Comparison of ENCODE assay signal across 25 cellular contexts in the genomic region with DNA sequence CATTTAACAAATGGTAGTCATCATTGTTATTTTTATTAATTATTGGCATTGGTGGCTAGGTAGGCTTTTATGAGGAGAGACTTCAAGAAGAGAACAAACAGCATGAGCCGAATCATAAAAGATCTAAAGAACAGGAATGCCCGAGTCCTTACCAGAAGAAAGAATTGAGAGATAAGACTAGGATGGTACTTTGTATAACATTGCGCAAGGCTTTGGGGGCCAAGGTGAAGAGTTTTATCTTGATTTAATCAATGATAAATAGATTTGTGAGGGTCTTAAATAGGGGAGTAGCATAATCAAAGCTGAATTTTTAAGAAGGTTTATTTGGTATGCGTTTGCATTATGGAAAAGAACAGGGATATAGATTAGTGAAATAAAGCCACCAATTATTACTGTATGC. TPM values are rescaled to one million over a fixed set of nuclear protein-coding genes. Genes with fewer than 3 reads are reported as not detected.
A peak's percentile ranks its signal among the peaks of the same experiment; 100 is the strongest.
DNase-seq lines count a peak whose midpoint lies in the region; ATAC-seq, FAIRE-seq and TF ChIP-seq lines count a peak whose summit lies in the region.
"Had no signal": no experiment of that assay in that cellular context is flagged by ENCODE, and none has a peak within 500 bp of the region (broad histone marks: within the 10 kb centered on the region; RNA-seq: fewer than 3 reads in every experiment).

No MANE protein-coding gene starts in this region.

- no peak overlapping the region for H3K27ac Mint-ChIP-seq in CD4-positive, CD25-positive, alpha-beta regulatory T cell
- no peak overlapping the region for H3K27ac Mint-ChIP-seq in endodermal cell
- H3K27ac Mint-ChIP-seq: B cell; CD4-positive, alpha-beta memory T cell had no signal

- H3K36me3 ChIP-seq in A673 (ENCODE audit: insufficient read depth, low read length, poor library complexity, severe bottlenecking) (peaks cover 14% of the 10 kb centered on the region), H1 (ENCODE audit: control insufficient read depth in 2 of 4, insufficient read depth in 4 of 4, low read length in 3 of 4) (peaks cover 0 to 13% (median 0%) of the 10 kb centered on the region in 4 experiments; a peak in 3 of 8 replicates), endodermal cell (ENCODE audit: control insufficient read depth, insufficient read depth, low read length) (peaks cover 23% of the 10 kb centered on the region)
- peaks cover 16% of the 10 kb centered on the region for H3K36me3 ChIP-seq in CD4-positive, CD25-positive, alpha-beta regulatory T cell (ENCODE audit: control insufficient read depth, insufficient read depth, low read length)

- no peak overlapping the region for H2BK15ac ChIP-seq in H1 (ENCODE audit: low read length)

- CTCF ChIA-PET in A673 (lab: Charles Lee): no interaction called here
- CTCF ChIA-PET in H1 (lab: Charles Lee; ENCODE audit: partially characterized antibody): no interaction called here

- H2AFZ ChIP-seq in H1 (ENCODE audit: low read length): no peak overlapping the region

- H2BK12ac ChIP-seq in H1 (ENCODE audit: low read depth, low read length): no peak overlapping the region

- no peak overlapping the region for H3K4me2 ChIP-seq in H1 (ENCODE audit: insufficient read depth in 1 of 2, low read depth in 2 of 2, low read length in 2 of 2)
- H3K4me2 ChIP-seq: BLaER1 treated with 17β-estradiol and CSF1 and Interleukin-3, amounts not matched to agents 10 nM and 100 nM had no signal

- H3K4me3 ChIP-seq in A673 (ENCODE audit: low read depth, low read length, poor library complexity, severe bottlenecking): no peak overlapping the region
- H3K4me3 ChIP-seq in CD4-positive, CD25-positive, alpha-beta regulatory T cell (ENCODE audit: low read depth, low read length): peak overlapping the region; percentile 28
- H3K4me3 ChIP-seq in H1 (ENCODE audit: extremely low read depth in 1 of 4, insufficient read depth in 2 of 4, low read depth in 3 of 4, low read length in 4 of 4): no peak overlapping the region
- H3K4me3 ChIP-seq in endodermal cell (ENCODE audit: low read length): no peak overlapping the region
- H3K4me3 ChIP-seq: BLaER1 treated with 17β-estradiol and CSF1 and Interleukin-3, amounts not matched to agents 10 nM and 100 nM; GM12878 had no signal

- H2AK5ac ChIP-seq in H1 (ENCODE audit: low read depth, low read length): no peak overlapping the region

- H3K9me3 ChIP-seq in A673 (ENCODE audit: low read depth, low read length, poor library complexity, severe bottlenecking) (no peaks in the 10 kb centered on the region), H1 (ENCODE audit: insufficient read depth in 2 of 2, low read depth in 1 of 2, low read length in 1 of 2) (no peaks in the 10 kb centered on the region), endodermal cell (ENCODE audit: control insufficient read depth, low read length) (peaks cover 12% of the 10 kb centered on the region)
- no peaks in the 10 kb centered on the region for H3K9me3 ChIP-seq in CD4-positive, CD25-positive, alpha-beta regulatory T cell (ENCODE audit: control insufficient read depth in 2 of 2, low read length in 2 of 2)

- TF ChIP-seq RAD21 in Ishikawa (IDR thresholded peaks at IDR 0.05; ENCODE audit: low read depth) (no peak), H1 (IDR thresholded peaks at IDR 0.05 in 1 of 2, conservative IDR thresholded peaks at IDR 0.05 in 1 of 2; ENCODE audit: low read depth in 2 of 2, low read length in 2 of 2) (no peak)

- no peak overlapping the region for H2BK5ac ChIP-seq in H1 (ENCODE audit: low read depth, low read length)

- H3K79me1 ChIP-seq in H1 (ENCODE audit: low read depth, low read length): no peaks in the 10 kb centered on the region; the same call in 1 of the 2 replicates

- TF ChIP-seq POLR2A in H1 (IDR thresholded peaks at IDR 0.05; ENCODE audit: control extremely low read depth in 1 of 2, low read depth in 2 of 2, low read length in 2 of 2): no peak

- TSS peak; percentile 5 for BruUV-seq in A673 (replicated peaks; lab: Mats Ljungman, UMichigan)

- no peaks in the 10 kb centered on the region for H3K27me3 Mint-ChIP-seq in CD4-positive, CD25-positive, alpha-beta regulatory T cell
- no peaks in the 10 kb centered on the region for H3K27me3 Mint-ChIP-seq in endodermal cell (ENCODE audit: insufficient read depth)
- H3K27me3 Mint-ChIP-seq: B cell; CD4-positive, alpha-beta memory T cell; CD8-positive, alpha-beta memory T cell had no signal

- no peaks in the 10 kb centered on the region for H3K9me3 Mint-ChIP-seq in CD4-positive, CD25-positive, alpha-beta regulatory T cell
- no peaks in the 10 kb centered on the region for H3K9me3 Mint-ChIP-seq in endodermal cell
- H3K9me3 Mint-ChIP-seq: CD4-positive, alpha-beta memory T cell; CD8-positive, alpha-beta memory T cell had no signal

- H3K36me3 Mint-ChIP-seq in CD4-positive, CD25-positive, alpha-beta regulatory T cell: peaks cover 17% of the 10 kb centered on the region
- H3K36me3 Mint-ChIP-seq in endodermal cell (ENCODE audit: low read depth): peaks cover 27% of the 10 kb centered on the region

- no peak overlapping the region for H2BK20ac ChIP-seq in H1 (ENCODE audit: low read length)

- DNase-seq in A673 (ENCODE audit: low spot score): no peak
- no peak for DNase-seq in CD4-positive, CD25-positive, alpha-beta regulatory T cell
- DNase-seq in H1 (ENCODE audit: low read depth in 1 of 2, low spot score in 2 of 2): no peak
- DNase-seq in endodermal cell: no peak
- DNase-seq in NCI-H526 (lab: John Stamatoyannopoulos, UW): no peak
- DNase-seq: 8988T; AML-193; CD4-positive, alpha-beta memory T cell; CD8-positive, alpha-beta memory T cell; COR-L47; DMS 273 treated with DMSO at 0.1 percent for 48 hours; DMS153; DMS53; DMS79; DND-41; EL; GDM1 had no signal

- no peak overlapping the region for H3K9ac ChIP-seq in H1 (replicated peaks in 1 of 4; ENCODE audit: extremely low read depth in 1 of 4, low read depth in 3 of 4, low read length in 3 of 4)
- H3K9ac ChIP-seq in endodermal cell (ENCODE audit: extremely low read depth, low read length, poor library complexity, severe bottlenecking): no peak overlapping the region
- H3K9ac ChIP-seq: BLaER1 treated with 17β-estradiol and CSF1 and Interleukin-3, amounts not matched to agents 10 nM and 100 nM had no signal

- no peak overlapping the region for H4K5ac ChIP-seq in H1 (ENCODE audit: insufficient read length, low read depth, low read length)

- peaks cover 0 to 27% of the 10 kb centered on the region in 2 experiments; a peak in 2 of 4 replicates for H3K79me2 ChIP-seq in H1 (ENCODE audit: control insufficient read depth in 1 of 2, insufficient read depth in 2 of 2, low read length in 2 of 2)

- no peak for ATAC-seq in CD4-positive, CD25-positive, alpha-beta regulatory T cell (ENCODE audit: low read depth in 2 of 2)
- no peak for ATAC-seq in HG03439 (IDR thresholded peaks at IDR 0.05; ENCODE audit: unreplicated experiment)
- ATAC-seq: GM12878 had no signal

- no peak overlapping the region for H3K14ac ChIP-seq in H1 (ENCODE audit: insufficient read length)

- no peak overlapping the region for H3K56ac ChIP-seq in H1 (replicated peaks; ENCODE audit: insufficient read length, low read depth, low read length)

- H2BK120ac ChIP-seq in H1 (replicated peaks; ENCODE audit: low read depth, low read length): no peak overlapping the region

- peaks cover 24% of the 10 kb centered on the region for H3K4me1 ChIP-seq in A673 (ENCODE audit: insufficient read depth, low read length, poor library complexity, severe bottlenecking)
- H3K4me1 ChIP-seq in CD4-positive, CD25-positive, alpha-beta regulatory T cell (ENCODE audit: control insufficient read depth, insufficient read depth, low read length, poor library complexity, severe bottlenecking): peaks cover 6% of the 10 kb centered on the region
- no peaks in the 10 kb centered on the region for H3K4me1 ChIP-seq in H1 (replicated peaks in 1 of 4; ENCODE audit: control insufficient read depth in 3 of 4, insufficient read depth in 4 of 4, low read length in 3 of 4)
- peaks cover 18% of the 10 kb centered on the region for H3K4me1 ChIP-seq in endodermal cell (ENCODE audit: control insufficient read depth, insufficient read depth, low read length)

- no peak overlapping the region for H4K91ac ChIP-seq in H1 (replicated peaks; ENCODE audit: insufficient read length, low read length)

- no peak overlapping the region for H3K23ac ChIP-seq in H1 (ENCODE audit: insufficient read length)

- intact Hi-C loops in A673 (cut with micrococcal nuclease; ENCODE audit: unreplicated experiment): no loop called here

- TF ChIP-seq CTCF in A673 (conservative IDR thresholded peaks at IDR 0.05; ENCODE audit: low read depth, low read length) (no peak), H1 (IDR thresholded peaks at IDR 0.05; ENCODE audit: control extremely low read depth in 1 of 3, insufficient read depth in 1 of 3, low read depth in 1 of 3, low read length in 3 of 3) (no peak), endodermal cell (conservative IDR thresholded peaks at IDR 0.05) (no peak)

- FAIRE-seq in H1 (lab: Jason Lieb, UNC): no peak
- FAIRE-seq: A204.1, GM12878, GM12892 had no signal

- H3K4ac ChIP-seq in H1 (replicated peaks; ENCODE audit: insufficient read length, low read depth, low read length): no peak overlapping the region

- peaks cover 0 to 1% of the 10 kb centered on the region in 2 experiments for H4K20me1 ChIP-seq in H1 (replicated peaks in 1 of 2; ENCODE audit: control insufficient read depth in 1 of 2, insufficient read depth in 2 of 2, low read length in 2 of 2)

- TF ChIP-seq EP300 in Ishikawa (IDR thresholded peaks at IDR 0.05; ENCODE audit: borderline replicate concordance): no peak
- no peak for TF ChIP-seq EP300 in H1 (IDR thresholded peaks at IDR 0.05; ENCODE audit: borderline replicate concordance in 1 of 2, low read depth in 2 of 2, low read length in 2 of 2)

- POLR2A ChIA-PET in A673 (lab: Charles Lee; ENCODE audit: low non-redundant PET) (interaction anchor here (0.7 kb wide), 1 partner anchor 13 kb away, joined by 3 read pairs; no protein-coding TSS in a partner anchor), H1 (lab: Charles Lee; ENCODE audit: partially characterized antibody) (no interaction called here)

- 85 to 100% methylated on average over 1 to 4 of the region's 4 CpGs for WGBS in H1 (ENCODE audit: extremely low coverage in 1 of 2, insufficient coverage in 1 of 2, insufficient read length in 1 of 2, insufficient replicate concordance in 2 of 2, low coverage in 1 of 2, low lambda C conversion rate in 2 of 2, missing lambda C conversion rate in 1 of 2), 2 experiments
- 91 to 93% methylated on average over 3 to 4 of the region's 4 CpGs for WGBS in endodermal cell (ENCODE audit: insufficient coverage in 1 of 2, insufficient read length in 1 of 2), 2 experiments

- H3K4me1 Mint-ChIP-seq in CD4-positive, CD25-positive, alpha-beta regulatory T cell: peaks cover 19 to 43% (median 32%) of the 10 kb centered on the region in 4 donors
- H3K4me1 Mint-ChIP-seq in endodermal cell: peaks cover 12% of the 10 kb centered on the region

- H3K27ac ChIP-seq in A673 (ENCODE audit: low read depth, low read length, poor library complexity, severe bottlenecking) (no peak overlapping the region), H1 (ENCODE audit: low read depth, low read length) (no peak overlapping the region), endodermal cell (ENCODE audit: low read depth, low read length) (no peak overlapping the region)
- no peak overlapping the region for H3K27ac ChIP-seq in CD4-positive, CD25-positive, alpha-beta regulatory T cell (ENCODE audit: insufficient read depth, low read length, poor library complexity, severe bottlenecking)
- H3K27ac ChIP-seq: BLaER1 treated with 17β-estradiol and CSF1 and Interleukin-3, amounts not matched to agents 10 nM and 100 nM; C4-2B had no signal

- no peak overlapping the region for H3K4me3 Mint-ChIP-seq in CD4-positive, CD25-positive, alpha-beta regulatory T cell
- no peak overlapping the region for H3K4me3 Mint-ChIP-seq in endodermal cell
- H3K4me3 Mint-ChIP-seq: B cell; CD4-positive, alpha-beta memory T cell; CD8-positive, alpha-beta memory T cell had no signal

- no peak overlapping the region for H3K18ac ChIP-seq in H1 (ENCODE audit: extremely low read depth, low read length)

- H3K27me3 ChIP-seq in A673 (replicated peaks; ENCODE audit: insufficient read depth, low read depth, low read length, poor library complexity) (no peaks in the 10 kb centered on the region), H1 (replicated peaks in 1 of 4; ENCODE audit: control insufficient read depth in 3 of 4, extremely low read depth in 1 of 4, insufficient read depth in 3 of 4, low read length in 3 of 4) (no peaks in the 10 kb centered on the region), endodermal cell (ENCODE audit: control insufficient read depth, insufficient read depth, low read length, poor library complexity, severe bottlenecking) (no peaks in the 10 kb centered on the region)
- no peaks in the 10 kb centered on the region for H3K27me3 ChIP-seq in CD4-positive, CD25-positive, alpha-beta regulatory T cell (ENCODE audit: control insufficient read depth, insufficient read depth, low read length)
- H3K27me3 ChIP-seq: BLaER1 treated with 17β-estradiol and CSF1 and Interleukin-3, amounts not matched to agents 10 nM and 100 nM had no signal

- H4K8ac ChIP-seq in H1 (ENCODE audit: extremely low read depth, insufficient read depth, low read length): no peak overlapping the region

- no peaks in the 10 kb centered on the region for H3K23me2 ChIP-seq in H1 (ENCODE audit: low read depth, low read length)

RNA-seq across cellular contexts. Expression of a gene that starts 15.4 kb away (rescaled TPM):
- total RNA-seq in A673 (2021) (47.7 and 50.9 TPM in 2 replicates), endodermal cell (10 to 100 TPM; 25.7 to 26.8 TPM)
- 34.5 TPM for total RNA-seq in CD4-positive, CD25-positive, alpha-beta regulatory T cell
- polyA plus RNA-seq in CD4-positive, CD25-positive, alpha-beta regulatory T cell: 10 to 100 TPM; 21.9 to 33.0 (median 24.6) TPM
- 25.8 and 27.2 TPM in 2 replicates for total RNA-seq in H1 (2021; fragmentation: NEBNext Ultra II Directional; extraction: Animal tissue kit (Norgen Biotek cat#: 25700))
- polyA plus RNA-seq in H1 (2011; rRNA removed): 6.2 and 7.3 TPM in 2 replicates
- 11.0 TPM for polyA plus RNA-seq in H1 (2011; cell fraction: cytosol; rRNA removed)
- polyA plus RNA-seq in H1 (2011; cell fraction: nucleus; rRNA removed): 4.2 TPM
- 11.1 to 21.0 TPM (median 16.9 TPM) in 4 replicates for polyA plus RNA-seq in H1 (2012, experiment 1 of 2)
- 1.4 TPM for polyA plus RNA-seq in H1 (2012, experiment 2 of 2)
- 17.2 TPM for polyA plus RNA-seq in H1 (2013, experiment 1 of 2)
- polyA plus RNA-seq in H1 (2013, experiment 2 of 2): 21.6 TPM
- 18.9 and 24.2 TPM in 2 replicates for polyA minus RNA-seq in H1 (2011; rRNA and poly(A)+ RNA removed)
- polyA minus RNA-seq in H1 (2011; cell fraction: cytosol; rRNA and poly(A)+ RNA removed): 14.2 TPM
- polyA minus RNA-seq in H1 (2011; cell fraction: nucleus; rRNA and poly(A)+ RNA removed): 14.4 TPM
- 21.8 TPM for polyA plus RNA-seq in endodermal cell (2013, experiment 1 of 2)
- polyA plus RNA-seq in endodermal cell (2013, experiment 2 of 2): 21.3 TPM

RNA-seq across cellular contexts. Expression of a gene that starts 16.2 kb away (rescaled TPM):
- 159 and 165 TPM in 2 replicates for total RNA-seq in A673 (2021)
- 0.20 TPM for total RNA-seq in CD4-positive, CD25-positive, alpha-beta regulatory T cell
- polyA plus RNA-seq in CD4-positive, CD25-positive, alpha-beta regulatory T cell: under 1 TPM in 2 of 4 donors, not detected in 2; 0.13 to 0.37 TPM
- total RNA-seq in H1 (2021; fragmentation: NEBNext Ultra II Directional; extraction: Animal tissue kit (Norgen Biotek cat#: 25700)): 37.2 and 37.6 TPM in 2 replicates
- 35.5 and 39.9 TPM in 2 replicates for polyA plus RNA-seq in H1 (2011; rRNA removed)
- 30.0 TPM for polyA plus RNA-seq in H1 (2011; cell fraction: cytosol; rRNA removed)
- polyA plus RNA-seq in H1 (2011; cell fraction: nucleus; rRNA removed): 21.3 TPM
- 23.1 to 32.0 TPM (median 27.6 TPM) in 4 replicates for polyA plus RNA-seq in H1 (2012, experiment 1 of 2)
- polyA plus RNA-seq in H1 (2012, experiment 2 of 2): 9.6 TPM
- 29.2 TPM for polyA plus RNA-seq in H1 (2013, experiment 1 of 2)
- polyA plus RNA-seq in H1 (2013, experiment 2 of 2): 30.0 TPM
- 12.6 and 15.8 TPM in 2 replicates for polyA minus RNA-seq in H1 (2011; rRNA and poly(A)+ RNA removed)
- 8.9 TPM for polyA minus RNA-seq in H1 (2011; cell fraction: cytosol; rRNA and poly(A)+ RNA removed)
- polyA minus RNA-seq in H1 (2011; cell fraction: nucleus; rRNA and poly(A)+ RNA removed): 16.8 TPM
- total RNA-seq in endodermal cell: 10 to 100 TPM; 31.1 to 35.3 TPM
- 97.1 TPM for polyA plus RNA-seq in endodermal cell (2013, experiment 1 of 2)
- 82.4 TPM for polyA plus RNA-seq in endodermal cell (2013, experiment 2 of 2)

Comparison
In these comparisons a context has a peak if more than half of its experiments do, and no peak if none do; other contexts are left out.
1. RNA of a gene that starts 16.2 kb away (total RNA-seq): 159 to 165 TPM in A673, 37.2 to 37.6 TPM in H1 and 31.1 to 35.3 TPM in endodermal cell; 0.20 TPM in CD4-positive, CD25-positive, alpha-beta regulatory T cell (single experiment); every median in the first group is over 10 times any median in the second.